In the genomic region with DNA sequence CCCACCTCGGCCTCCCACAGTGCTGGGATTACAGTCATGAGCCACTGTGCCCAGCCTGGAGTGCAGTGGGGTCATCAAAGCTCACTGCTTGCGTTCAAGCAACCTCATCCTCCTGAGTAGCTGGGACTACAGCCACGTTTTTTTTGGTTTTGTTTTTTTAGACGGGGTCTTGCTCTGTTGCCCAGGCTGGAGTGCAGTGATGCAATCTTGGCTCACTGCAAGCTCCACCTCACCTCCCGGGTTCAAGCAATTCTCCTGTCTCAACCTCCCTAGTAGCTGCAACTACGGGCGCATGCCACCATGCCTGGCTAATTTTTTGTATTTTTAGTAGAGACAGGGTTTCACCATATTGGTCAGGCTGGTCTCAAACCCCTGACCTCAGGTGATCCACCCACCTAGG, we compare ENCODE assay signal across 1 cellular context. TPM values are rescaled to one million over a fixed set of nuclear protein-coding genes. Genes with fewer than 3 reads are reported as not detected.
"Had no signal": no experiment of that assay in that cellular context is flagged by ENCODE, and none has a peak within 500 bp of the region (broad histone marks: within the 10 kb centered on the region; RNA-seq: fewer than 3 reads in every experiment).

No MANE protein-coding gene starts in this region.

RNA-seq across cellular contexts. Expression of gene TLCD2, which starts 57.4 kb away (rescaled TPM):
- total RNA-seq: naive thymus-derived CD8-positive, alpha-beta T cell had no signal
- polyA plus RNA-seq: naive thymus-derived CD8-positive, alpha-beta T cell had no signal
